In the genomic region with DNA sequence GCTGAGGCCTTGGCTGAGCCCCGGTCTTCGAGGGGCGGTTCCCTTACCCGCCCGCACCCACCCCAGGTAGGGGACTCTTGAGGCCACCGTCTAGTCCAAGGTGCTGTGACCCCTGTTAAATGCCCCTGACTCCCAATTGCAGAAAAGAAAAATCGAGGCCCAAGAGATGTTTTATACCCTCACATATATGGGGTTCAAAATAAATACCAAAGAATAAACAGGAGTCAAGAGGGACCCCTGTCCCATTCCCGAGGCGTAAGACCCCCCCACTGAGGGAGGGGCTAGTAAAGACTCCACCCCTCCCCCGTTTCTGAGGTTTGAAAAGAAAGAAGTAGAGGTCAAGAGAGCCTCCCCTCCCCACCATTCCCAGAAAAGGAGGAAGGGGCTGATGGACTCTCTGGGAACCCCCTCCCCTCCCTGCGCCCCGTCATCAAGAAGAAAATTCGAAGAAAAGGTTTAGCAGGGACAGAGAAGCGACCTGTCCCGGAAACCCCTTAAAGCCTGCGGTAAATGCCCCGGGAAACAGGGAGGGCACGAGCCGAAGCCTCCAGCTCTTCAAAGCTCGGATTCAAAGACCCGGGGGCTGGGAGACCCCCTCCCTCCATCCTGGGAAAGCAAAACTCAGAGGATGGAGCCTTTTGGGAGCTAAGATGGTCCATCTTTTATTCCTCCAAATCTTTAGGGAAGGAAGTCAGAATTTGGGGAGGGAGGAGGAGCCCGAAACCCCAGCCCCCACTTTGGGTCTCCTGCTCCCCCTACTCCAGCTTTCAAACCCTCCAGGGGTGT, we compare ENCODE assay signal across 8 cellular contexts. TPM values are rescaled to one million over a fixed set of nuclear protein-coding genes. Genes with fewer than 3 reads are reported as not detected.
DNase-seq lines count a peak whose midpoint lies in the region; ATAC-seq, FAIRE-seq and TF ChIP-seq lines count a peak whose summit lies in the region.

No MANE protein-coding gene starts in this region.

- FAIRE-seq in GM12892 (lab: Jason Lieb, UNC) = no peak

- TF ChIP-seq EP300 in ovary (IDR thresholded peaks at IDR 0.05) = no peak

- H3K27ac ChIP-seq in foreskin keratinocyte (peak overlapping the region; percentile 69), ovary (peak overlapping the region; percentile 93 to 97)

- DNase-seq in NCI-H1417 (lab: John Stamatoyannopoulos, UW) (peak in 2 of 3 experiments; percentile 81 to 91), NCI-H1417 treated with DMSO at 0.1 percent for 48 hours (lab: John Stamatoyannopoulos, UW) (no peak), HCEC 1CT (peak; percentile 27), NCI-H1694 treated with DMSO at 0.1 percent for 48 hours (lab: John Stamatoyannopoulos, UW) (peak; percentile 95), foreskin keratinocyte (no peak), ovary (peak; percentile 77 to 88 (median 85)), GM12892 (ENCODE audit: insufficient read length) (no peak)
- peak; percentile 76 for DNase-seq in activated CD8-positive, alpha-beta memory T cell treated with anti-CD3 and anti-CD28 coated beads, Interleukin-2, amount 50 U/mL, for 48 hours

- WGBS in ovary, 3 donors = 0 to 1% (median 0%) methylated on average over 22 of the region's 22 CpGs

- no peaks in the 10 kb centered on the region for H3K36me3 ChIP-seq in ovary

- peak; percentile 6 for ATAC-seq in foreskin keratinocyte

- no peaks in the 10 kb centered on the region for H3K9me3 ChIP-seq in ovary

- TF ChIP-seq CTCF in foreskin keratinocyte (conservative IDR thresholded peaks at IDR 0.05) = no peak
- peak in 1 of 3 donors; percentile 7 for TF ChIP-seq CTCF in ovary (IDR thresholded peaks at IDR 0.05)

- no peaks in the 10 kb centered on the region for H3K27me3 ChIP-seq in foreskin keratinocyte
- no peaks in the 10 kb centered on the region for H3K27me3 ChIP-seq in ovary

- intact Hi-C loops in ovary (cut with DNase I) = loop anchor here in 2 of 4 donors (5.0 to 10.0 kb wide), 2 partner anchors 123 to 210 kb away; a partner anchor contains a TSS

- H3K4me3 ChIP-seq in ovary = peak overlapping the region; percentile 61

- no peaks in the 10 kb centered on the region for H3K4me1 ChIP-seq in foreskin keratinocyte
- peaks cover 12% of the 10 kb centered on the region for H3K4me1 ChIP-seq in ovary (ENCODE audit: insufficient read depth)

- TF ChIP-seq POLR2A in ovary (IDR thresholded peaks at IDR 0.05) (peak; percentile 65), GM12892 (IDR thresholded peaks at IDR 0.05; ENCODE audit: low read depth, low read length) (no peak)

RNA-seq across cellular contexts. Expression of a gene that starts 0.7 kb away (rescaled TPM):
- 0.68 and 0.85 TPM in 2 replicates for total RNA-seq in foreskin keratinocyte
- 0.84 and 1.5 TPM in 2 replicates for polyA plus RNA-seq in foreskin keratinocyte
- 10 to 100 TPM in 2 of 7 donors, 1 to 10 TPM in 5; 1.9 to 32.9 (median 9.0) TPM for total RNA-seq in ovary
- 1 to 10 TPM; 5.5 to 7.9 TPM for polyA plus RNA-seq in ovary
- polyA plus RNA-seq in GM12892 (2012; ENCODE audit: missing spikeins) = 2.2 TPM

RNA-seq across cellular contexts. Expression of a gene that starts 11.6 kb away (rescaled TPM):
- total RNA-seq in foreskin keratinocyte (24.5 and 26.9 TPM in 2 replicates), ovary (10 to 100 TPM in 2 of 7 donors, 1 to 10 TPM in 5; 6.9 to 15.2 (median 8.6) TPM)
- polyA plus RNA-seq in foreskin keratinocyte (37.0 and 39.4 TPM in 2 replicates), ovary (10 to 100 TPM in 1 of 2 donors, 1 to 10 TPM in 1; 3.5 to 12.0 TPM)
- polyA plus RNA-seq in GM12892 (2012; ENCODE audit: missing spikeins) = 7.1 TPM

RNA-seq across cellular contexts. Expression of a gene that starts 21.7 kb away (rescaled TPM):
- total RNA-seq in foreskin keratinocyte (not detected in 2 replicates), ovary (1 to 10 TPM in 4 of 7 donors, under 1 TPM in 2, not detected in 1; 0.57 to 1.7 (median 1.1) TPM)
- polyA plus RNA-seq in foreskin keratinocyte (not detected in 2 replicates), ovary (under 1 TPM; 0.50 to 0.67 TPM)
- 2.2 TPM for polyA plus RNA-seq in GM12892 (2012; ENCODE audit: missing spikeins)

RNA-seq across cellular contexts. Expression of a gene that starts 31.0 kb away (rescaled TPM):
- total RNA-seq in foreskin keratinocyte (22.0 and 22.7 TPM in 2 replicates), ovary (10 to 100 TPM; 10.1 to 70.9 (median 16.1) TPM)
- polyA plus RNA-seq in foreskin keratinocyte (31.7 and 32.6 TPM in 2 replicates), ovary (10 to 100 TPM; 21.8 to 34.4 TPM)
- 309 TPM for polyA plus RNA-seq in GM12892 (2012; ENCODE audit: missing spikeins)

RNA-seq across cellular contexts. Expression of a gene that starts 51.6 kb away (rescaled TPM):
- total RNA-seq in foreskin keratinocyte (24.2 and 26.0 TPM in 2 replicates), ovary (10 to 100 TPM; 16.5 to 63.2 (median 48.9) TPM)
- polyA plus RNA-seq in foreskin keratinocyte (23.7 and 24.1 TPM in 2 replicates), ovary (10 to 100 TPM; 12.8 to 13.6 TPM)
- 4.0 TPM for polyA plus RNA-seq in GM12892 (2012; ENCODE audit: missing spikeins)

Comparison
In these comparisons a context has a peak if more than half of its experiments do, and no peak if none do; other contexts are left out.
1. DNase-seq: peak in NCI-H1417 (2 of 3), HCEC 1CT (single experiment), NCI-H1694 treated with DMSO at 0.1 percent for 48 hours (single experiment), activated CD8-positive, alpha-beta memory T cell treated with anti-CD3 and anti-CD28 coated beads, Interleukin-2, amount 50 U/mL, for 48 hours (single experiment) and ovary (5 of 5); none in NCI-H1417 treated with DMSO at 0.1 percent for 48 hours (single experiment), foreskin keratinocyte (0 of 2) and GM12892 (single experiment).